ENCODE assay signal across 23 cellular contexts in the genomic region with DNA sequence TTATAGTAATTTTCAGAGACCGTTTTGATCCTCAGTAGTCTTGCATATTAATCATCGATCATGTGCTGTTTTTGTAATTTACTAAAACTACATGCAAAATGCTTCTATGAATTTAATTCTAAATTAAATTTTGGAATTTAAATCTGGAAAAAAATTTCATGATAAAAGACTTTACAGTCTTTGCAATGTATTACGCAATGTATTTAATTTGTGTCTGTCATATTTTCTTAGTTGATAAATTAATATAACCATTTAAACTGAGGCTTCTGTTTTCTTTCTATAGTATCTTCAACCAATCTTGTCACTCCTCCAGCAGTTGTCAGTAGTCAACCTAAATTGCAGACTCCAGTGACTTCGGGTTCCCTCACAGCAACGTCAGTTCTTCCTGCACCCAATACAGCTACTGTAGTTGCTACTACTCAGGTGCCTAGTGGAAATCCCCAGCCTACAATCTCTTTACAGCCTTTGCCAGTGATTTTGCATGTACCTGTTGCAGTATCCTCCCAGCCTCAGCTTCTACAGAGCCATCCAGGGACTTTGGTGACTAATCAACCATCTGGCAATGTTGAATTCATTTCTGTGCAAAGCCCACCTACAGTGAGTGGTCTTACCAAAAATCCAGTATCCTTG.
DNase-seq lines count a peak whose midpoint lies in the region; ATAC-seq, FAIRE-seq and TF ChIP-seq lines count a peak whose summit lies in the region.
"Had no signal": no experiment of that assay in that cellular context is flagged by ENCODE, and none has a peak within 500 bp of the region (broad histone marks: within the 10 kb centered on the region; RNA-seq: fewer than 3 reads in every experiment).

No MANE protein-coding gene starts in this region.

- no peak for TF ChIP-seq CTCF in mammary epithelial cell (conservative IDR thresholded peaks at IDR 0.05 in 1 of 2, IDR thresholded peaks at IDR 0.05 in 1 of 2; ENCODE audit: extremely low read depth in 1 of 2, insufficient read depth in 1 of 2, low read depth in 1 of 2, low read length in 2 of 2)
- no peak for TF ChIP-seq CTCF in breast epithelium (IDR thresholded peaks at IDR 0.05)
- TF ChIP-seq CTCF in stomach (IDR thresholded peaks at IDR 0.05) = no peak

- dilution Hi-C loops in mammary epithelial cell (cut with HindIII; ENCODE audit: low sequenced_read_pairs) = no loop called here

- no peak overlapping the region for H3K4me3 Mint-ChIP-seq in stimulated activated effector memory CD8-positive, alpha-beta T cell treated with anti-CD3 and anti-CD28 coated beads, Interleukin-12 subunit alpha, Interleukin-12 subunit beta, amount 100 ng/mL, for 72 hours
- H3K4me3 Mint-ChIP-seq: activated CD8-positive, alpha-beta T cell treated with anti-CD3 and anti-CD28 coated beads for 36 hours; activated naive CD4-positive, alpha-beta T cell treated with anti-CD3 and anti-CD28 coated beads, Interleukin-2, amount 50 U/mL, for 24 hours; brain; nephron; stimulated activated naive B cell treated with anti-CD40 and anti-IgM and Interleukin-4, amounts not matched to agents 10 μg/mL and 1 μg/mL and 100 μg/mL, for 72 hours had no signal

- in situ Hi-C loops in mammary epithelial cell (cut with MboI; ENCODE audit: low sequenced_read_pairs in 2 of 2) = no loop called here

- FAIRE-seq in G401.6 (lab: Jason Lieb, UNC) = peak; percentile 8
- peak; percentile 38 for FAIRE-seq in colon (lab: Jason Lieb, UNC)

- H3K9ac ChIP-seq in mammary epithelial cell (ENCODE audit: insufficient read depth, low read length) = peak overlapping the region; percentile 27

- H2AFZ ChIP-seq in mammary epithelial cell (ENCODE audit: low read depth, low read length) = no peak overlapping the region

- H3K4me1 ChIP-seq in mammary epithelial cell (ENCODE audit: insufficient read depth, low read length) = no peaks in the 10 kb centered on the region
- H3K4me1 ChIP-seq in breast epithelium = no peaks in the 10 kb centered on the region
- H3K4me1 ChIP-seq in stomach = peaks cover 0 to 6% (median 0%) of the 10 kb centered on the region in 4 donors

- H3K9me3 Mint-ChIP-seq in stimulated activated effector memory CD8-positive, alpha-beta T cell treated with anti-CD3 and anti-CD28 coated beads, Interleukin-12 subunit alpha, Interleukin-12 subunit beta, amount 100 ng/mL, for 72 hours = no peaks in the 10 kb centered on the region
- H3K9me3 Mint-ChIP-seq: activated CD8-positive, alpha-beta T cell treated with anti-CD3 and anti-CD28 coated beads for 36 hours; activated naive CD4-positive, alpha-beta T cell treated with anti-CD3 and anti-CD28 coated beads, Interleukin-2, amount 50 U/mL, for 24 hours; nephron; stimulated activated naive B cell treated with anti-CD40 and anti-IgM and Interleukin-4, amounts not matched to agents 10 μg/mL and 1 μg/mL and 100 μg/mL, for 72 hours had no signal

- peaks cover 21% of the 10 kb centered on the region for H3K4me1 Mint-ChIP-seq in stimulated activated effector memory CD8-positive, alpha-beta T cell treated with anti-CD3 and anti-CD28 coated beads, Interleukin-12 subunit alpha, Interleukin-12 subunit beta, amount 100 ng/mL, for 72 hours
- H3K4me1 Mint-ChIP-seq: nephron had no signal

- H3K36me3 ChIP-seq in mammary epithelial cell (ENCODE audit: insufficient read depth, low read length) (peaks cover 16% of the 10 kb centered on the region), breast epithelium (peaks cover 7% of the 10 kb centered on the region), stomach (peaks cover 13 to 72% (median 59%) of the 10 kb centered on the region in 4 donors)

- ATAC-seq in stimulated activated effector memory CD8-positive, alpha-beta T cell treated with anti-CD3 and anti-CD28 coated beads, Interleukin-12 subunit alpha, Interleukin-12 subunit beta, amount 100 ng/mL, for 72 hours = no peak
- ATAC-seq: activated CD8-positive, alpha-beta T cell treated with anti-CD3 and anti-CD28 coated beads for 36 hours had no signal

- no peak overlapping the region for H3K27ac ChIP-seq in mammary epithelial cell (ENCODE audit: insufficient read depth, low read depth, low read length)
- H3K27ac ChIP-seq in breast epithelium = no peak overlapping the region
- no peak overlapping the region for H3K27ac ChIP-seq in stomach

- peaks cover 3% of the 10 kb centered on the region for H3K79me2 ChIP-seq in mammary epithelial cell (ENCODE audit: insufficient read depth, low read length)

- DNase-seq in mammary epithelial cell (no peak), breast epithelium (ENCODE audit: low spot score in 2 of 2) (no peak), stomach (no peak), NCI-H2081 (lab: John Stamatoyannopoulos, UW) (no peak), NCI-H748 (lab: John Stamatoyannopoulos, UW; ENCODE audit: unreplicated experiment) (no peak)
- no peak for DNase-seq in stimulated activated effector memory CD8-positive, alpha-beta T cell treated with anti-CD3 and anti-CD28 coated beads, Interleukin-12 subunit alpha, Interleukin-12 subunit beta, amount 100 ng/mL, for 72 hours (ENCODE audit: low spot score in 2 of 2)
- DNase-seq: activated CD8-positive, alpha-beta memory T cell treated with anti-CD3 and anti-CD28 coated beads, Interleukin-2, amount 50 U/mL, for 48 hours; activated CD8-positive, alpha-beta T cell treated with anti-CD3 and anti-CD28 coated beads for 36 hours; amniotic stem cell; DMS153; KG1; kidney glomerular epithelial cell; midbrain; NCI-H1105; NCI-H187; NCI-H524; OCI-M1; stimulated activated naive B cell treated with anti-CD40 and anti-IgM and Interleukin-4, amounts not matched to agents 10 μg/mL and 1 μg/mL and 100 μg/mL, for 72 hours had no signal

- TF ChIP-seq POLR2A in breast epithelium (IDR thresholded peaks at IDR 0.05) (no peak), stomach (IDR thresholded peaks at IDR 0.05) (no peak)

- H3K4me2 ChIP-seq in mammary epithelial cell (ENCODE audit: insufficient read depth, low read depth, low read length) = no peak overlapping the region

- no peaks in the 10 kb centered on the region for H3K9me3 ChIP-seq in mammary epithelial cell (replicated peaks; ENCODE audit: insufficient read depth, low read length)
- H3K9me3 ChIP-seq in breast epithelium = no peaks in the 10 kb centered on the region
- H3K9me3 ChIP-seq in stomach = no peaks in the 10 kb centered on the region

- TF ChIP-seq EP300 in stomach (IDR thresholded peaks at IDR 0.05) = no peak

- H3K27me3 ChIP-seq in mammary epithelial cell (ENCODE audit: insufficient read depth, low read length) (no peaks in the 10 kb centered on the region), breast epithelium (no peaks in the 10 kb centered on the region), stomach (no peaks in the 10 kb centered on the region)

- intact Hi-C loops in mammary epithelial cell (cut with micrococcal nuclease) = no loop called here
- intact Hi-C loops in breast epithelium (cut with DNase I; ENCODE audit: low total_unique reads) = no loop called here
- intact Hi-C loops in stomach (cut with DNase I; ENCODE audit: low total_unique reads) = no loop called here

- WGBS in mammary epithelial cell (ENCODE audit: low coverage, missing lambda C conversion rate) = 97% methylated on average over 5 of the region's 5 CpGs
- 87 to 96% (median 95%) methylated on average over 5 of the region's 5 CpGs for WGBS in stomach, 5 donors

- H3K4me3 ChIP-seq in mammary epithelial cell (replicated peaks in 1 of 3; ENCODE audit: insufficient read depth in 1 of 3, low read depth in 2 of 3, low read length in 3 of 3) = no peak overlapping the region
- no peak overlapping the region for H3K4me3 ChIP-seq in breast epithelium
- no peak overlapping the region for H3K4me3 ChIP-seq in stomach

- BruUV-seq in mammary epithelial cell (replicated peaks; lab: Mats Ljungman, UMichigan) = no TSS peak

- peaks cover 93% of the 10 kb centered on the region for H3K36me3 Mint-ChIP-seq in stimulated activated effector memory CD8-positive, alpha-beta T cell treated with anti-CD3 and anti-CD28 coated beads, Interleukin-12 subunit alpha, Interleukin-12 subunit beta, amount 100 ng/mL, for 72 hours

- peak overlapping the region; percentile 56 for H3K27ac Mint-ChIP-seq in stimulated activated effector memory CD8-positive, alpha-beta T cell treated with anti-CD3 and anti-CD28 coated beads, Interleukin-12 subunit alpha, Interleukin-12 subunit beta, amount 100 ng/mL, for 72 hours
- H3K27ac Mint-ChIP-seq: stimulated activated naive B cell treated with anti-CD40 and anti-IgM and Interleukin-4, amounts not matched to agents 10 μg/mL and 1 μg/mL and 100 μg/mL, for 72 hours had no signal

- CTCF ChIA-PET in mammary epithelial cell (lab: Charles Lee; ENCODE audit: low non-redundant PET) = no interaction called here

- no peaks in the 10 kb centered on the region for H4K20me1 ChIP-seq in mammary epithelial cell (ENCODE audit: insufficient read depth, low read length)
